17 cellular contexts compared by ENCODE assay signal in the genomic region with DNA sequence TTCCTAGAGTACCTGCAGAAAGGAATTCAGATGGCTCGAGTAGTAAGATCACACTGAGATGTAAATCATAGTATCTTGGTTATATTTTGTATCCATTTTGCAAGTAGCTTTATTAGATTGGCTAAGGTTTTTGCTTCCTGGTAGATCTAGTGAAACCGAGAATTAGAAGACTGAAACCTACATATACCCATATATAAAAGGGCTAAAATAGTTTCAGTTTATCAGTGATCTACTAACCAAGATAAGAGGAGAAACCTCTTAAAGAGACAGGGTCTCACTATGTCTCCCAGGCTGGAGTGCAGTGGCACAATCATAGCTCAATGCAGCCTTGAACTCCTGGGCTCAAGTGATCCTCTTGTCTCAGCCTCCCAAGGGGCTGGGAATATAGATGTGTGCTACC.
DNase-seq lines count a peak whose midpoint lies in the region; ATAC-seq and TF ChIP-seq lines count a peak whose summit lies in the region.
"Had no signal": no experiment of that assay in that cellular context is flagged by ENCODE, and none has a peak within 500 bp of the region (broad histone marks: within the 10 kb centered on the region; RNA-seq: fewer than 3 reads in every experiment).

No MANE protein-coding gene starts in this region.

- peak; percentile 58 for ATAC-seq in stimulated activated naive CD8-positive, alpha-beta T cell treated with anti-CD3 and anti-CD28 coated beads, Interleukin-15, amount 100 ng/mL, for 72 hours
- ATAC-seq in stimulated activated naive CD8-positive, alpha-beta T cell treated with anti-CD3 and anti-CD28 coated beads, Interleukin-15, Interleukin-2, amounts not matched to agents 100 U/mL and 50 U/mL, for 24 hours, result no peak
- peak; percentile 74 for ATAC-seq in GM21526 (IDR thresholded peaks at IDR 0.05; ENCODE audit: low FRiP score, unreplicated experiment)
- ATAC-seq in HG03175 (IDR thresholded peaks at IDR 0.05; ENCODE audit: unreplicated experiment), result peak; percentile 96
- ATAC-seq: PC-3 had no signal

- H3K27ac ChIP-seq in left ventricle myocardium inferior (replicated peaks), result no peak overlapping the region
- H3K27ac ChIP-seq: tibial artery had no signal

- peaks cover under 1% of the 10 kb centered on the region for H3K4me1 ChIP-seq in left ventricle myocardium inferior
- H3K4me1 ChIP-seq: Caco-2, tibial artery had no signal

- TF ChIP-seq CTCF in left ventricle myocardium inferior (IDR thresholded peaks at IDR 0.05; ENCODE audit: borderline replicate concordance), result no peak

- H3K4me3 Mint-ChIP-seq in stimulated activated naive CD8-positive, alpha-beta T cell treated with anti-CD3 and anti-CD28 coated beads, Interleukin-15, amount 100 ng/mL, for 72 hours, result no peak overlapping the region
- H3K4me3 Mint-ChIP-seq: activated CD4-positive, alpha-beta T cell treated with anti-CD3 and anti-CD28 coated beads, Interleukin-2, amount 10 ng/mL, durations not matched to agents 24 days and 14 days; mesothelial cell of epicardium had no signal

- H3K27me3 Mint-ChIP-seq in stimulated activated naive CD8-positive, alpha-beta T cell treated with anti-CD3 and anti-CD28 coated beads, Interleukin-15, amount 100 ng/mL, for 72 hours, result no peaks in the 10 kb centered on the region
- H3K27me3 Mint-ChIP-seq: activated CD4-positive, alpha-beta T cell treated with anti-CD3 and anti-CD28 coated beads, Interleukin-2, amount 10 ng/mL, durations not matched to agents 24 days and 14 days had no signal

- H3K4me3 ChIP-seq in left ventricle myocardium inferior, result no peak overlapping the region
- H3K4me3 ChIP-seq: tibial artery had no signal

- no peaks in the 10 kb centered on the region for H3K9me3 ChIP-seq in left ventricle myocardium inferior (replicated peaks)
- H3K9me3 ChIP-seq: Caco-2, tibial artery had no signal

- no peaks in the 10 kb centered on the region for H3K27me3 ChIP-seq in left ventricle myocardium inferior (ENCODE audit: low read depth)
- H3K27me3 ChIP-seq: tibial artery had no signal

- H3K4me1 Mint-ChIP-seq in stimulated activated naive CD8-positive, alpha-beta T cell treated with anti-CD3 and anti-CD28 coated beads, Interleukin-15, amount 100 ng/mL, for 72 hours, result peaks cover 9% of the 10 kb centered on the region

- intact Hi-C loops in posterior vena cava (cut with DNase I) (no loop called here), left ventricle myocardium inferior (cut with micrococcal nuclease) (no loop called here)

- no peak overlapping the region for H3K27ac Mint-ChIP-seq in stimulated activated naive CD8-positive, alpha-beta T cell treated with anti-CD3 and anti-CD28 coated beads, Interleukin-15, amount 100 ng/mL, for 72 hours
- H3K27ac Mint-ChIP-seq: activated CD4-positive, alpha-beta T cell treated with anti-CD3 and anti-CD28 coated beads, Interleukin-2, amount 10 ng/mL, durations not matched to agents 24 days and 14 days; mesothelial cell of epicardium had no signal

- no peak for DNase-seq in stimulated activated naive CD8-positive, alpha-beta T cell treated with anti-CD3 and anti-CD28 coated beads, Interleukin-15, amount 100 ng/mL, for 72 hours
- DNase-seq in stimulated activated naive CD8-positive, alpha-beta T cell treated with anti-CD3 and anti-CD28 coated beads, Interleukin-15, Interleukin-2, amounts not matched to agents 100 U/mL and 50 U/mL, for 24 hours, result no peak
- DNase-seq in posterior vena cava (ENCODE audit: low spot score) (no peak), left ventricle myocardium inferior (no peak), SHP77 treated with DMSO at 0.1 percent for 48 hours (lab: John Stamatoyannopoulos, UW) (no peak)
- no peak for DNase-seq in stimulated activated CD4-positive, alpha-beta T cell treated with anti-CD3 and anti-CD28 coated beads, Interleukin-15, amount 100 ng/mL, for 24 hours
- DNase-seq: ACHN; activated CD4-positive, alpha-beta T cell treated with anti-CD3 and anti-CD28 coated beads, Interleukin-2, amount 10 ng/mL, durations not matched to agents 24 days and 14 days; activated effector memory CD4-positive, alpha-beta T cell treated with anti-CD3 and anti-CD28 coated beads, Interleukin-2, amount 50 U/mL, for 16 hours; Caco-2; NCI-H2171 treated with DMSO at 0.1 percent for 48 hours; occipital lobe; PC-3; tibial artery had no signal

- peaks cover 2% of the 10 kb centered on the region for H3K36me3 ChIP-seq in left ventricle myocardium inferior

- H3K9me3 Mint-ChIP-seq in stimulated activated naive CD8-positive, alpha-beta T cell treated with anti-CD3 and anti-CD28 coated beads, Interleukin-15, amount 100 ng/mL, for 72 hours, result no peaks in the 10 kb centered on the region
- H3K9me3 Mint-ChIP-seq: activated CD4-positive, alpha-beta T cell treated with anti-CD3 and anti-CD28 coated beads, Interleukin-2, amount 10 ng/mL, durations not matched to agents 24 days and 14 days; mesothelial cell of epicardium had no signal
